Comparison of ENCODE assay signal across 1 cellular context in the genomic region with DNA sequence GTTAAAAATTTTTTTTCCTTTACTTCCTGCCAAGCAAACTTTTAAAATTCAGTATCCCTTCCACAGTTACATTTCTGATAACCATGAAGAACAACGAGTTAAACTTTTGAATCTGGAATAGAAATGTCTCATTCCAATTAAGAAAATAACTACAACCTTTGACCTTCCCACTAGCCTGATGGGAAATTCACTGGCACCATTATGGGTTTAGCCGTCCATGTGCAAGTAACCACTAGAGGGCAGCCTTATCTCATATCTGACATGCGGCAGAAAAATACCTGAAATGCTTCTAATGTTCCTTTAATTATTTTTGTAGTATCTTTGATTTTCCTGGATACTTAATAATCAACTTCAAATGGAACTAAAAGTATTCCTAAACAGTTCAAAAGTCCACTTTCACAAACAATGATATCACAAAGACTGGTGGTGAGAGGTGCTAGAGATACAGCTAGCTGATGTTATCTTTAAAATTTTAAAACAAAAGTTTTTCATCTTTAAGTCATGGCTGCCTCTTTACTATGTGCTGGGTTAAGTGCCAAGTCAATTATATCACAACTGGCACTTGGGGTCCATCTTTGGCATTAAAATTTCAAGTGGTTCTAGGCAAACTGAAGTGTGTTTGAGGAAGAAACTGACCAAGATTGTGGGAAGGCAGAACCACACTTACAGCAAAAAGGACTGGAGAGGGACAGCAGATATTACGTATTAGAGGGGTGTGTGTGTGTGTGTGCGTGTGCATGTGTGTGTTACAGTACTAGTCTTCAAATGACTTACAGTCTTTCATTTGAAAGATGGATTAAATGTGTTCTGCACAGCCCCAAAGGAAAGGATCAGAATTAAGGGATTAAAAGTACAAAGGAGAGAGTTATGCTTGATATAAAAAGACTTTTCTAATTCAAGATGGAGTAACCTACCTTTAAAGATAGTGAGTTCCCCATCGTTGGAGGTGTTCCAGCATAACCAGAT.
TF ChIP-seq lines count a peak whose summit lies in the region.

No MANE protein-coding gene starts in this region.

TF ChIP-seq in GM12878, 131 proteins besides CTCF, POLR2A, EP300 and RAD21 (continued from another document):
- TF ChIP-seq, protein P1, sequence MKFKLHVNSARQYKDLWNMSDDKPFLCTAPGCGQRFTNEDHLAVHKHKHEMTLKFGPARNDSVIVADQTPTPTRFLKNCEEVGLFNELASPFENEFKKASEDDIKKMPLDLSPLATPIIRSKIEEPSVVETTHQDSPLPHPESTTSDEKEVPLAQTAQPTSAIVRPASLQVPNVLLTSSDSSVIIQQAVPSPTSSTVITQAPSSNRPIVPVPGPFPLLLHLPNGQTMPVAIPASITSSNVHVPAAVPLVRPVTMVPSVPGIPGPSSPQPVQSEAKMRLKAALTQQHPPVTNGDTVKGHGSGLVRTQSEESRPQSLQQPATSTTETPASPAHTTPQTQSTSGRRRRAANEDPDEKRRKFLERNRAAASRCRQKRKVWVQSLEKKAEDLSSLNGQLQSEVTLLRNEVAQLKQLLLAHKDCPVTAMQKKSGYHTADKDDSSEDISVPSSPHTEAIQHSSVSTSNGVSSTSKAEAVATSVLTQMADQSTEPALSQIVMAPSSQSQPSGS (IDR thresholded peaks at IDR 0.05; ENCODE audit: low read length), result no peak
- TF ChIP-seq TBL1XR1 (IDR thresholded peaks at IDR 0.05; ENCODE audit: low read depth, low read length), result peak; percentile 33; the same call in 1 of the 2 replicates
- TF ChIP-seq FOXM1 (IDR thresholded peaks at IDR 0.05; ENCODE audit: low read depth, low read length), result peak; percentile 54; the same call in 1 of the 2 replicates
- 0 out of 2 replicates have a peak, but pooled peaks have one; percentile 23 for TF ChIP-seq CREM (IDR thresholded peaks at IDR 0.05; ENCODE audit: low read depth)
- TF ChIP-seq GABPA (IDR thresholded peaks at IDR 0.05; ENCODE audit: low read depth), result no peak
- peak; percentile 52 for TF ChIP-seq RUNX3 (IDR thresholded peaks at IDR 0.05; ENCODE audit: low read length)
- peak; percentile 88 for TF ChIP-seq YY1 (IDR thresholded peaks at IDR 0.05; ENCODE audit: low read depth, low read length)
- TF ChIP-seq IKZF1 (conservative IDR thresholded peaks at IDR 0.05), result peak; percentile 79
- TF ChIP-seq, protein P2, sequence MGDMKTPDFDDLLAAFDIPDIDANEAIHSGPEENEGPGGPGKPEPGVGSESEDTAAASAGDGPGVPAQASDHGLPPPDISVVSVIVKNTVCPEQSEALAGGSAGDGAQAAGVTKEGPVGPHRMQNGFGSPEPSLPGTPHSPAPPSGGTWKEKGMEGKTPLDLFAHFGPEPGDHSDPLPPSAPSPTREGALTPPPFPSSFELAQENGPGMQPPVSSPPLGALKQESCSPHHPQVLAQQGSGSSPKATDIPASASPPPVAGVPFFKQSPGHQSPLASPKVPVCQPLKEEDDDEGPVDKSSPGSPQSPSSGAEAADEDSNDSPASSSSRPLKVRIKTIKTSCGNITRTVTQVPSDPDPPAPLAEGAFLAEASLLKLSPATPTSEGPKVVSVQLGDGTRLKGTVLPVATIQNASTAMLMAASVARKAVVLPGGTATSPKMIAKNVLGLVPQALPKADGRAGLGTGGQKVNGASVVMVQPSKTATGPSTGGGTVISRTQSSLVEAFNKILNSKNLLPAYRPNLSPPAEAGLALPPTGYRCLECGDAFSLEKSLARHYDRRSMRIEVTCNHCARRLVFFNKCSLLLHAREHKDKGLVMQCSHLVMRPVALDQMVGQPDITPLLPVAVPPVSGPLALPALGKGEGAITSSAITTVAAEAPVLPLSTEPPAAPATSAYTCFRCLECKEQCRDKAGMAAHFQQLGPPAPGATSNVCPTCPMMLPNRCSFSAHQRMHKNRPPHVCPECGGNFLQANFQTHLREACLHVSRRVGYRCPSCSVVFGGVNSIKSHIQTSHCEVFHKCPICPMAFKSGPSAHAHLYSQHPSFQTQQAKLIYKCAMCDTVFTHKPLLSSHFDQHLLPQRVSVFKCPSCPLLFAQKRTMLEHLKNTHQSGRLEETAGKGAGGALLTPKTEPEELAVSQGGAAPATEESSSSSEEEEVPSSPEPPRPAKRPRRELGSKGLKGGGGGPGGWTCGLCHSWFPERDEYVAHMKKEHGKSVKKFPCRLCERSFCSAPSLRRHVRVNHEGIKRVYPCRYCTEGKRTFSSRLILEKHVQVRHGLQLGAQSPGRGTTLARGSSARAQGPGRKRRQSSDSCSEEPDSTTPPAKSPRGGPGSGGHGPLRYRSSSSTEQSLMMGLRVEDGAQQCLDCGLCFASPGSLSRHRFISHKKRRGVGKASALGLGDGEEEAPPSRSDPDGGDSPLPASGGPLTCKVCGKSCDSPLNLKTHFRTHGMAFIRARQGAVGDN (IDR thresholded peaks at IDR 0.05), result peak; percentile 99
- TF ChIP-seq, protein P3, sequence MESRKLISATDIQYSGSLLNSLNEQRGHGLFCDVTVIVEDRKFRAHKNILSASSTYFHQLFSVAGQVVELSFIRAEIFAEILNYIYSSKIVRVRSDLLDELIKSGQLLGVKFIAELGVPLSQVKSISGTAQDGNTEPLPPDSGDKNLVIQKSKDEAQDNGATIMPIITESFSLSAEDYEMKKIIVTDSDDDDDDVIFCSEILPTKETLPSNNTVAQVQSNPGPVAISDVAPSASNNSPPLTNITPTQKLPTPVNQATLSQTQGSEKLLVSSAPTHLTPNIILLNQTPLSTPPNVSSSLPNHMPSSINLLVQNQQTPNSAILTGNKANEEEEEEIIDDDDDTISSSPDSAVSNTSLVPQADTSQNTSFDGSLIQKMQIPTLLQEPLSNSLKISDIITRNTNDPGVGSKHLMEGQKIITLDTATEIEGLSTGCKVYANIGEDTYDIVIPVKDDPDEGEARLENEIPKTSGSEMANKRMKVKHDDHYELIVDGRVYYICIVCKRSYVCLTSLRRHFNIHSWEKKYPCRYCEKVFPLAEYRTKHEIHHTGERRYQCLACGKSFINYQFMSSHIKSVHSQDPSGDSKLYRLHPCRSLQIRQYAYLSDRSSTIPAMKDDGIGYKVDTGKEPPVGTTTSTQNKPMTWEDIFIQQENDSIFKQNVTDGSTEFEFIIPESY (IDR thresholded peaks at IDR 0.05), result no peak
- TF ChIP-seq, protein P4, sequence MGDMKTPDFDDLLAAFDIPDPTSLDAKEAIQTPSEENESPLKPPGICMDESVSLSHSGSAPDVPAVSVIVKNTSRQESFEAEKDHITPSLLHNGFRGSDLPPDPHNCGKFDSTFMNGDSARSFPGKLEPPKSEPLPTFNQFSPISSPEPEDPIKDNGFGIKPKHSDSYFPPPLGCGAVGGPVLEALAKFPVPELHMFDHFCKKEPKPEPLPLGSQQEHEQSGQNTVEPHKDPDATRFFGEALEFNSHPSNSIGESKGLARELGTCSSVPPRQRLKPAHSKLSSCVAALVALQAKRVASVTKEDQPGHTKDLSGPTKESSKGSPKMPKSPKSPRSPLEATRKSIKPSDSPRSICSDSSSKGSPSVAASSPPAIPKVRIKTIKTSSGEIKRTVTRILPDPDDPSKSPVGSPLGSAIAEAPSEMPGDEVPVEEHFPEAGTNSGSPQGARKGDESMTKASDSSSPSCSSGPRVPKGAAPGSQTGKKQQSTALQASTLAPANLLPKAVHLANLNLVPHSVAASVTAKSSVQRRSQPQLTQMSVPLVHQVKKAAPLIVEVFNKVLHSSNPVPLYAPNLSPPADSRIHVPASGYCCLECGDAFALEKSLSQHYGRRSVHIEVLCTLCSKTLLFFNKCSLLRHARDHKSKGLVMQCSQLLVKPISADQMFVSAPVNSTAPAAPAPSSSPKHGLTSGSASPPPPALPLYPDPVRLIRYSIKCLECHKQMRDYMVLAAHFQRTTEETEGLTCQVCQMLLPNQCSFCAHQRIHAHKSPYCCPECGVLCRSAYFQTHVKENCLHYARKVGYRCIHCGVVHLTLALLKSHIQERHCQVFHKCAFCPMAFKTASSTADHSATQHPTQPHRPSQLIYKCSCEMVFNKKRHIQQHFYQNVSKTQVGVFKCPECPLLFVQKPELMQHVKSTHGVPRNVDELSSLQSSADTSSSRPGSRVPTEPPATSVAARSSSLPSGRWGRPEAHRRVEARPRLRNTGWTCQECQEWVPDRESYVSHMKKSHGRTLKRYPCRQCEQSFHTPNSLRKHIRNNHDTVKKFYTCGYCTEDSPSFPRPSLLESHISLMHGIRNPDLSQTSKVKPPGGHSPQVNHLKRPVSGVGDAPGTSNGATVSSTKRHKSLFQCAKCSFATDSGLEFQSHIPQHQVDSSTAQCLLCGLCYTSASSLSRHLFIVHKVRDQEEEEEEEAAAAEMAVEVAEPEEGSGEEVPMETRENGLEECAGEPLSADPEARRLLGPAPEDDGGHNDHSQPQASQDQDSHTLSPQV (IDR thresholded peaks at IDR 0.05), result peak; percentile 86
- no peak for TF ChIP-seq YBX1 (IDR thresholded peaks at IDR 0.05)
- TF ChIP-seq SMC3 (IDR thresholded peaks at IDR 0.05; ENCODE audit: borderline replicate concordance, low read length), result peak; percentile 78
- no peak for TF ChIP-seq ZSCAN29 (IDR thresholded peaks at IDR 0.05)
- TF ChIP-seq NR2F1 (conservative IDR thresholded peaks at IDR 0.05), result peak; percentile 93
- TF ChIP-seq, protein P5, sequence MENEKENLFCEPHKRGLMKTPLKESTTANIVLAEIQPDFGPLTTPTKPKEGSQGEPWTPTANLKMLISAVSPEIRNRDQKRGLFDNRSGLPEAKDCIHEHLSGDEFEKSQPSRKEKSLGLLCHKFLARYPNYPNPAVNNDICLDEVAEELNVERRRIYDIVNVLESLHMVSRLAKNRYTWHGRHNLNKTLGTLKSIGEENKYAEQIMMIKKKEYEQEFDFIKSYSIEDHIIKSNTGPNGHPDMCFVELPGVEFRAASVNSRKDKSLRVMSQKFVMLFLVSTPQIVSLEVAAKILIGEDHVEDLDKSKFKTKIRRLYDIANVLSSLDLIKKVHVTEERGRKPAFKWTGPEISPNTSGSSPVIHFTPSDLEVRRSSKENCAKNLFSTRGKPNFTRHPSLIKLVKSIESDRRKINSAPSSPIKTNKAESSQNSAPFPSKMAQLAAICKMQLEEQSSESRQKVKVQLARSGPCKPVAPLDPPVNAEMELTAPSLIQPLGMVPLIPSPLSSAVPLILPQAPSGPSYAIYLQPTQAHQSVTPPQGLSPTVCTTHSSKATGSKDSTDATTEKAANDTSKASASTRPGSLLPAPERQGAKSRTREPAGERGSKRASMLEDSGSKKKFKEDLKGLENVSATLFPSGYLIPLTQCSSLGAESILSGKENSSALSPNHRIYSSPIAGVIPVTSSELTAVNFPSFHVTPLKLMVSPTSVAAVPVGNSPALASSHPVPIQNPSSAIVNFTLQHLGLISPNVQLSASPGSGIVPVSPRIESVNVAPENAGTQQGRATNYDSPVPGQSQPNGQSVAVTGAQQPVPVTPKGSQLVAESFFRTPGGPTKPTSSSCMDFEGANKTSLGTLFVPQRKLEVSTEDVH (IDR thresholded peaks at IDR 0.05; ENCODE audit: low read depth, partially characterized antibody), result peak; percentile 19
- TF ChIP-seq IKZF2 (IDR thresholded peaks at IDR 0.05), result peak; percentile 53 to 65; a peak in 3 of 4 replicates
- no peak for TF ChIP-seq RB1 (IDR thresholded peaks at IDR 0.05; ENCODE audit: borderline replicate concordance)
- TF ChIP-seq, protein P6, sequence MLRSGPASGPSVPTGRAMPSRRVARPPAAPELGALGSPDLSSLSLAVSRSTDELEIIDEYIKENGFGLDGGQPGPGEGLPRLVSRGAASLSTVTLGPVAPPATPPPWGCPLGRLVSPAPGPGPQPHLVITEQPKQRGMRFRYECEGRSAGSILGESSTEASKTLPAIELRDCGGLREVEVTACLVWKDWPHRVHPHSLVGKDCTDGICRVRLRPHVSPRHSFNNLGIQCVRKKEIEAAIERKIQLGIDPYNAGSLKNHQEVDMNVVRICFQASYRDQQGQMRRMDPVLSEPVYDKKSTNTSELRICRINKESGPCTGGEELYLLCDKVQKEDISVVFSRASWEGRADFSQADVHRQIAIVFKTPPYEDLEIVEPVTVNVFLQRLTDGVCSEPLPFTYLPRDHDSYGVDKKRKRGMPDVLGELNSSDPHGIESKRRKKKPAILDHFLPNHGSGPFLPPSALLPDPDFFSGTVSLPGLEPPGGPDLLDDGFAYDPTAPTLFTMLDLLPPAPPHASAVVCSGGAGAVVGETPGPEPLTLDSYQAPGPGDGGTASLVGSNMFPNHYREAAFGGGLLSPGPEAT (IDR thresholded peaks at IDR 0.05; ENCODE audit: low read depth), result peak; percentile 44; the same call in 1 of the 2 replicates
- 0 out of 2 replicates have a peak, but pooled peaks have one; percentile 42 for TF ChIP-seq RCOR1 (conservative IDR thresholded peaks at IDR 0.05; ENCODE audit: low read depth, low read length)
